In genomic region chr2:58039170-58039611, GRCh38 we compare ENCODE assay signal across 1 cellular context.
TF ChIP-seq lines count a peak whose summit lies in the region.

No MANE protein-coding gene starts in this region.

TF ChIP-seq in K562, 482 proteins besides CTCF, POLR2A, EP300 and RAD21 (continued from another document and continues in another):
- TF ChIP-seq NKRF (IDR thresholded peaks at IDR 0.05; ENCODE audit: borderline replicate concordance), result no peak
- TF ChIP-seq PRMT5 (CRISPR knock-in tag; IDR thresholded peaks at IDR 0.05), result no peak
- TF ChIP-seq TAF9B (IDR thresholded peaks at IDR 0.05; ENCODE audit: partially characterized antibody), result peak; percentile 20
- TF ChIP-seq ZNF445 (CRISPR knock-in tag; IDR thresholded peaks at IDR 0.05; ENCODE audit: low read depth), result no peak
- TF ChIP-seq DPF2 (IDR thresholded peaks at IDR 0.05), result 0 out of 2 replicates have a peak, but pooled peaks have one; percentile 74
- TF ChIP-seq FOXA3 (CRISPR knock-in tag; conservative IDR thresholded peaks at IDR 0.05 in 1 of 2, IDR thresholded peaks at IDR 0.05 in 1 of 2), result no peak
- no peak for TF ChIP-seq ZNF134 (CRISPR knock-in tag; conservative IDR thresholded peaks at IDR 0.05)
- 0 out of 4 replicates have a peak, but pooled peaks of 1 of the 2 experiments have one; percentile 51 for TF ChIP-seq TRIM24 (IDR thresholded peaks at IDR 0.05)
- TF ChIP-seq SUPT5H (IDR thresholded peaks at IDR 0.05), result no peak
- TF ChIP-seq ZNF583 (CRISPR knock-in tag; IDR thresholded peaks at IDR 0.05), result no peak
- TF ChIP-seq CREBBP (IDR thresholded peaks at IDR 0.05; ENCODE audit: low read depth, low read length), result no peak
- no peak for TF ChIP-seq ZNF707 (CRISPR knock-in tag; conservative IDR thresholded peaks at IDR 0.05)
- no peak for TF ChIP-seq MCM7 (IDR thresholded peaks at IDR 0.05)
- TF ChIP-seq ZNF561 (CRISPR knock-in tag; conservative IDR thresholded peaks at IDR 0.05), result no peak
- no peak for TF ChIP-seq E4F1 (CRISPR knock-in tag; IDR thresholded peaks at IDR 0.05; ENCODE audit: borderline replicate concordance)
- no peak for TF ChIP-seq RBFOX2 (IDR thresholded peaks at IDR 0.05; ENCODE audit: low read depth, low read length)
- no peak for TF ChIP-seq DNMT1 (IDR thresholded peaks at IDR 0.05)
- TF ChIP-seq ZNF280A (IDR thresholded peaks at IDR 0.05; ENCODE audit: low read depth, partially characterized antibody), result no peak
- peak; percentile 88 for TF ChIP-seq STAT5A (IDR thresholded peaks at IDR 0.05; ENCODE audit: borderline replicate concordance, low read length)
- no peak for TF ChIP-seq HMGN3 (IDR thresholded peaks at IDR 0.05; ENCODE audit: borderline replicate concordance, extremely low read depth, insufficient read length, low read depth, low read length)
- TF ChIP-seq BRD9 (IDR thresholded peaks at IDR 0.05; ENCODE audit: low read depth, partially characterized antibody), result no peak
- TF ChIP-seq ZNF75A (CRISPR knock-in tag; IDR thresholded peaks at IDR 0.05), result no peak
- TF ChIP-seq DIDO1 (tag; IDR thresholded peaks at IDR 0.05; ENCODE audit: low read depth), result no peak
- TF ChIP-seq ZNF592 (IDR thresholded peaks at IDR 0.05), result no peak
- peak; percentile 67; the same call in 1 of the 2 replicates for TF ChIP-seq SMARCC2 (IDR thresholded peaks at IDR 0.05; ENCODE audit: low read depth)
- no peak for TF ChIP-seq ZBTB5 (IDR thresholded peaks at IDR 0.05)
- TF ChIP-seq TARDBP (IDR thresholded peaks at IDR 0.05), result no peak
- TF ChIP-seq HDAC6 (IDR thresholded peaks at IDR 0.05; ENCODE audit: low read depth, low read length), result no peak
- no peak for TF ChIP-seq MBD2 (IDR thresholded peaks at IDR 0.05; ENCODE audit: borderline replicate concordance, low read depth)
- TF ChIP-seq REST (CRISPR knock-in tag; IDR thresholded peaks at IDR 0.05; ENCODE audit: low read depth), result no peak
- TF ChIP-seq ZNF263 (CRISPR knock-in tag; IDR thresholded peaks at IDR 0.05; ENCODE audit: borderline replicate concordance), result no peak
- no peak for TF ChIP-seq ZNF695 (CRISPR knock-in tag; IDR thresholded peaks at IDR 0.05)
- TF ChIP-seq SAFB (IDR thresholded peaks at IDR 0.05; ENCODE audit: borderline replicate concordance, low read depth, low read length), result no peak
- no peak for TF ChIP-seq SIN3A (IDR thresholded peaks at IDR 0.05; ENCODE audit: borderline replicate concordance in 2 of 2, control insufficient read depth in 1 of 2, low read depth in 2 of 2, low read length in 2 of 2)
- no peak for TF ChIP-seq BHLHE40 (IDR thresholded peaks at IDR 0.05; ENCODE audit: low read length)
- 0 out of 6 replicates have a peak, but pooled peaks of 1 of the 3 experiments have one; percentile 23 for TF ChIP-seq ZBTB11 (CRISPR knock-in tag; IDR thresholded peaks at IDR 0.05)
- TF ChIP-seq MLX (CRISPR knock-in tag; conservative IDR thresholded peaks at IDR 0.05), result no peak
- no peak for TF ChIP-seq TCF7 (IDR thresholded peaks at IDR 0.05; ENCODE audit: borderline replicate concordance)
- no peak for TF ChIP-seq ZNF253 (CRISPR knock-in tag; conservative IDR thresholded peaks at IDR 0.05)
- TF ChIP-seq RFX7 (CRISPR knock-in tag; IDR thresholded peaks at IDR 0.05), result no peak
- no peak for TF ChIP-seq ZKSCAN1 (IDR thresholded peaks at IDR 0.05; ENCODE audit: low read depth, low read length)
- TF ChIP-seq ZBTB43 (CRISPR knock-in tag; IDR thresholded peaks at IDR 0.05), result no peak
